ENCODE assay signal across 8 cellular contexts in genomic region chr2:234497592-234498023, GRCh38. TPM values are rescaled to one million over a fixed set of nuclear protein-coding genes. Genes with fewer than 3 reads are reported as not detected.
DNase-seq lines count a peak whose midpoint lies in the region; ATAC-seq and TF ChIP-seq lines count a peak whose summit lies in the region.

No MANE protein-coding gene starts in this region.

- peak overlapping the region; percentile 62 for H2BK5ac ChIP-seq in neuronal stem cell (ENCODE audit: low read length)

- peaks cover 13 to 32% (median 27%) of the 10 kb centered on the region in 4 donors for H3K4me1 Mint-ChIP-seq in CD4-positive, CD25-positive, alpha-beta regulatory T cell
- peaks cover 20% of the 10 kb centered on the region for H3K4me1 Mint-ChIP-seq in endodermal cell

- 41 to 59% methylated on average over 18 to 33 of the region's 33 CpGs for WGBS in endodermal cell (ENCODE audit: insufficient coverage in 1 of 2, insufficient read length in 1 of 2), 2 experiments
- WGBS in neuronal stem cell (ENCODE audit: extremely low coverage in 2 of 2, insufficient read length in 2 of 2, insufficient replicate concordance in 1 of 2), 2 donors: no CpG with 5 or more reads among the region's 33 CpGs

- peaks cover 0 to 6% (median 1%) of the 10 kb centered on the region in 7 donors for H3K9me3 Mint-ChIP-seq in CD4-positive, CD25-positive, alpha-beta regulatory T cell
- H3K9me3 Mint-ChIP-seq in endodermal cell: no peaks in the 10 kb centered on the region

- peak overlapping the region; percentile 32 for H2BK120ac ChIP-seq in neuronal stem cell (ENCODE audit: low read depth, low read length)

- no TSS peak for BruUV-seq in PC-9 (replicated peaks; lab: Mats Ljungman, UMichigan)

- H3K9ac ChIP-seq in endodermal cell (ENCODE audit: extremely low read depth, low read length, poor library complexity, severe bottlenecking) (peak overlapping the region; percentile 47), neuronal stem cell (ENCODE audit: low read depth, low read length, poor library complexity) (peak overlapping the region; percentile 75)

- H3K27me3 Mint-ChIP-seq in CD4-positive, CD25-positive, alpha-beta regulatory T cell: peaks cover 11% of the 10 kb centered on the region
- H3K27me3 Mint-ChIP-seq in endodermal cell (ENCODE audit: insufficient read depth): peaks cover 29% of the 10 kb centered on the region

- peak overlapping the region; percentile 88 to 90 (median 89) for H3K27ac Mint-ChIP-seq in CD4-positive, CD25-positive, alpha-beta regulatory T cell
- H3K27ac Mint-ChIP-seq in endodermal cell: peak overlapping the region; percentile 52

- no peaks in the 10 kb centered on the region for H3K9me3 ChIP-seq in CD4-positive, CD25-positive, alpha-beta regulatory T cell (ENCODE audit: control insufficient read depth in 2 of 2, low read length in 2 of 2)
- H3K9me3 ChIP-seq in PC-9 (ENCODE audit: insufficient read depth, low read depth): no peaks in the 10 kb centered on the region
- H3K9me3 ChIP-seq in endodermal cell (ENCODE audit: control insufficient read depth, low read length): no peaks in the 10 kb centered on the region
- H3K9me3 ChIP-seq in neuronal stem cell (replicated peaks in 1 of 2; ENCODE audit: control insufficient read depth in 2 of 2, insufficient read depth in 1 of 2, low read depth in 1 of 2, low read length in 2 of 2): no peaks in the 10 kb centered on the region

- H2AK5ac ChIP-seq in neuronal stem cell (ENCODE audit: low read depth, low read length): peak overlapping the region; percentile 87

- H3K79me1 ChIP-seq in neuronal stem cell (ENCODE audit: low read depth, low read length): peaks cover 5% of the 10 kb centered on the region

- peak overlapping the region; percentile 84 to 94 (median 86) for H3K4me3 Mint-ChIP-seq in CD4-positive, CD25-positive, alpha-beta regulatory T cell
- peak overlapping the region; percentile 69 for H3K4me3 Mint-ChIP-seq in endodermal cell

- peaks cover 29% of the 10 kb centered on the region for H3K36me3 Mint-ChIP-seq in CD4-positive, CD25-positive, alpha-beta regulatory T cell
- H3K36me3 Mint-ChIP-seq in endodermal cell (ENCODE audit: low read depth): no peaks in the 10 kb centered on the region

- no peaks in the 10 kb centered on the region for H3K27me3 ChIP-seq in CD4-positive, CD25-positive, alpha-beta regulatory T cell (ENCODE audit: control insufficient read depth, insufficient read depth, low read length)
- H3K27me3 ChIP-seq in PC-9 (ENCODE audit: insufficient read depth, low read depth) (no peaks in the 10 kb centered on the region), endodermal cell (ENCODE audit: control insufficient read depth, insufficient read depth, low read length, poor library complexity, severe bottlenecking) (peaks cover 8% of the 10 kb centered on the region), neuronal stem cell (ENCODE audit: control insufficient read depth in 3 of 3, insufficient read depth in 3 of 3, low read depth in 1 of 3, low read length in 3 of 3) (peaks cover 0 to 37% (median 0%) of the 10 kb centered on the region in 3 experiments)

- H3K36me3 ChIP-seq in CD4-positive, CD25-positive, alpha-beta regulatory T cell (ENCODE audit: control insufficient read depth, insufficient read depth, low read length): peaks cover 13% of the 10 kb centered on the region
- H3K36me3 ChIP-seq in PC-9 (ENCODE audit: low read depth) (peaks cover 12% of the 10 kb centered on the region; the same call in 1 of the 2 replicates), endodermal cell (ENCODE audit: control insufficient read depth, insufficient read depth, low read length) (no peaks in the 10 kb centered on the region), neuronal stem cell (replicated peaks in 1 of 2; ENCODE audit: control insufficient read depth in 2 of 2, insufficient read depth in 2 of 2, low read length in 2 of 2) (peaks cover 0 to 2% of the 10 kb centered on the region in 2 donors)

- H3K4me1 ChIP-seq in CD4-positive, CD25-positive, alpha-beta regulatory T cell (ENCODE audit: control insufficient read depth, insufficient read depth, low read length, poor library complexity, severe bottlenecking): peaks cover 48% of the 10 kb centered on the region
- peaks cover 23% of the 10 kb centered on the region for H3K4me1 ChIP-seq in PC-9 (replicated peaks; ENCODE audit: insufficient read depth)
- H3K4me1 ChIP-seq in endodermal cell (ENCODE audit: control insufficient read depth, insufficient read depth, low read length): no peaks in the 10 kb centered on the region
- peaks cover 10 to 19% of the 10 kb centered on the region in 2 donors for H3K4me1 ChIP-seq in neuronal stem cell (ENCODE audit: control insufficient read depth in 2 of 2, insufficient read depth in 1 of 2, low read depth in 1 of 2, low read length in 2 of 2)

- CTCF ChIA-PET in PC-9 (lab: Charles Lee): interaction anchor here (0.6 to 2.5 kb wide), 4 partner anchors 48 to 619 kb away, joined by 3 to 6 read pairs (median 4); no protein-coding TSS in a partner anchor

- no peak overlapping the region for H2BK12ac ChIP-seq in neuronal stem cell (ENCODE audit: low read length)

- peak overlapping the region; percentile 97 for H3K18ac ChIP-seq in neuronal stem cell (ENCODE audit: low read length)

- peak overlapping the region; percentile 89 for H3K27ac ChIP-seq in CD4-positive, CD25-positive, alpha-beta regulatory T cell (ENCODE audit: insufficient read depth, low read length, poor library complexity, severe bottlenecking)
- H3K27ac ChIP-seq in PC-9 (no peak overlapping the region), endodermal cell (ENCODE audit: low read depth, low read length) (peak overlapping the region; percentile 88), neuronal stem cell (replicated peaks; ENCODE audit: low read length) (peak overlapping the region; percentile 60)

- H4K20me1 ChIP-seq in PC-9 (ENCODE audit: insufficient read depth): peaks cover 23% of the 10 kb centered on the region

- peak overlapping the region; percentile 72 for H3K4ac ChIP-seq in neuronal stem cell (ENCODE audit: low read length)

- H2BK15ac ChIP-seq in neuronal stem cell (ENCODE audit: low read length): peak overlapping the region; percentile 83

- peaks cover 19% of the 10 kb centered on the region for H3F3A ChIP-seq in PC-9 (ENCODE audit: insufficient read depth, low read depth)

- H3K14ac ChIP-seq in neuronal stem cell (ENCODE audit: low read length): no peak overlapping the region

- POLR2A ChIA-PET in PC-9 (lab: Charles Lee; ENCODE audit: unreplicated experiment): interaction anchor here (0.5 to 1.9 kb wide), 10 partner anchors 70 to 515 kb away, joined by 3 to 31 read pairs (median 6); no protein-coding TSS in a partner anchor

- H3K4me2 ChIP-seq in PC-9: peak overlapping the region; percentile 76
- peak overlapping the region; percentile 76 for H3K4me2 ChIP-seq in neuronal stem cell (ENCODE audit: insufficient read depth, low read length, poor library complexity, severe bottlenecking)

- H3K9me2 ChIP-seq in PC-9 (ENCODE audit: insufficient read depth): no peaks in the 10 kb centered on the region

- no peak for ATAC-seq in CD4-positive, CD25-positive, alpha-beta regulatory T cell (ENCODE audit: low read depth in 2 of 2)
- ATAC-seq in GM18867 (IDR thresholded peaks at IDR 0.05; ENCODE audit: unreplicated experiment) (no peak), GM18519 (IDR thresholded peaks at IDR 0.05; ENCODE audit: low FRiP score, unreplicated experiment) (no peak), HG03097 (IDR thresholded peaks at IDR 0.05; ENCODE audit: low FRiP score, unreplicated experiment) (no peak)

- H4K91ac ChIP-seq in neuronal stem cell (ENCODE audit: low read depth, low read length, poor library complexity): no peak overlapping the region

- peaks cover 38% of the 10 kb centered on the region for H3K79me2 ChIP-seq in PC-9 (ENCODE audit: low read depth)

- intact Hi-C loops in PC-9 (cut with micrococcal nuclease; ENCODE audit: unreplicated experiment): loop anchor here (5.0 kb wide), 1 partner anchor 645 kb away; the partner anchor contains the start of gene HJURP

- H2AFZ ChIP-seq in PC-9: no peak overlapping the region
- peak overlapping the region; percentile 86 for H2AFZ ChIP-seq in neuronal stem cell (ENCODE audit: low read length)

- DNase-seq in CD4-positive, CD25-positive, alpha-beta regulatory T cell: no peak
- DNase-seq in PC-9 (no peak), endodermal cell (peak; percentile 79), neuronal stem cell (ENCODE audit: low spot score) (no peak), NCI-H82 treated with DMSO at 0.1 percent for 48 hours (lab: John Stamatoyannopoulos, UW; ENCODE audit: unreplicated experiment) (no peak)

- H3K23ac ChIP-seq in neuronal stem cell (ENCODE audit: low read depth, low read length, poor library complexity): peak overlapping the region; percentile 83

- H4K8ac ChIP-seq in neuronal stem cell (ENCODE audit: low read depth, low read length): no peak overlapping the region

- H3K4me3 ChIP-seq in CD4-positive, CD25-positive, alpha-beta regulatory T cell (ENCODE audit: low read depth, low read length): peak overlapping the region; percentile 37
- H3K4me3 ChIP-seq in PC-9 (peak overlapping the region; percentile 54; the same call in 1 of the 2 replicates), endodermal cell (ENCODE audit: low read length) (no peak overlapping the region), neuronal stem cell (ENCODE audit: low read length in 2 of 2) (peak overlapping the region in 1 of 2 donors; percentile 81)

- TF ChIP-seq CTCF in PC-9 (conservative IDR thresholded peaks at IDR 0.05) (no peak), endodermal cell (conservative IDR thresholded peaks at IDR 0.05) (peak; percentile 37)

RNA-seq across cellular contexts. Expression of gene ARL4C, which starts 0.7 kb away (rescaled TPM):
- 407 TPM for total RNA-seq in CD4-positive, CD25-positive, alpha-beta regulatory T cell
- 100 to 1,000 TPM; 103 to 176 (median 129) TPM for polyA plus RNA-seq in CD4-positive, CD25-positive, alpha-beta regulatory T cell
- total RNA-seq in PC-9 (2021) (51.3 TPM in 2 replicates), endodermal cell (10 to 100 TPM in 1 of 2 donors, 1 to 10 TPM in 1; 9.3 to 21.7 TPM)
- polyA plus RNA-seq in endodermal cell (2013, experiment 1 of 2): 74.9 TPM
- 65.4 TPM for polyA plus RNA-seq in endodermal cell (2013, experiment 2 of 2)
- 123 TPM for polyA plus RNA-seq in neuronal stem cell (2013, experiment 1 of 2)
- 127 TPM for polyA plus RNA-seq in neuronal stem cell (2013, experiment 2 of 2)
